ENCODE assay signal across 1 cellular context in genomic region chr5:75138674-75139073, GRCh38.
TF ChIP-seq lines count a peak whose summit lies in the region.

No MANE protein-coding gene starts in this region.

TF ChIP-seq in GM23338, 12 proteins besides CTCF, POLR2A, EP300 and RAD21 (continued from another document):
- TF ChIP-seq REST (IDR thresholded peaks at IDR 0.05; ENCODE audit: unreplicated experiment) (no peak), POLR2AphosphoS5 (IDR thresholded peaks at IDR 0.05; ENCODE audit: low read depth) (no peak), JUNB (IDR thresholded peaks at IDR 0.05; ENCODE audit: unreplicated experiment) (no peak), ZNF462 (CRISPR knock-in tag; IDR thresholded peaks at IDR 0.05) (no peak), ETS1 (IDR thresholded peaks at IDR 0.05) (no peak), NANOG (IDR thresholded peaks at IDR 0.05; ENCODE audit: borderline replicate concordance) (no peak), EZH2phosphoT487 (IDR thresholded peaks at IDR 0.05; ENCODE audit: unreplicated experiment) (no peak), CREB1 (CRISPR knock-in tag; IDR thresholded peaks at IDR 0.05; ENCODE audit: low read depth) (no peak), STAT1 (IDR thresholded peaks at IDR 0.05; ENCODE audit: unreplicated experiment) (no peak), ZNF331 (CRISPR knock-in tag; IDR thresholded peaks at IDR 0.05; ENCODE audit: low read depth) (no peak), ZNF114 (CRISPR knock-in tag; IDR thresholded peaks at IDR 0.05) (no peak)
TF ChIP-seq in GM23338: peak in this region for 0.
